9 cellular contexts compared by ENCODE assay signal in genomic region chr19:49073514-49074378, GRCh38. TPM values are rescaled to one million over a fixed set of nuclear protein-coding genes. Genes with fewer than 3 reads are reported as not detected.
DNase-seq lines count a peak whose midpoint lies in the region; ATAC-seq and TF ChIP-seq lines count a peak whose summit lies in the region.
"Had no signal": no experiment of that assay in that cellular context is flagged by ENCODE, and none has a peak within 500 bp of the region (broad histone marks: within the 10 kb centered on the region; RNA-seq: fewer than 3 reads in every experiment).

No MANE protein-coding gene starts in this region.

- no peaks in the 10 kb centered on the region for H3K36me3 ChIP-seq in H7 (replicated peaks; ENCODE audit: control insufficient read depth, insufficient read depth, low read length)
- no peaks in the 10 kb centered on the region for H3K36me3 ChIP-seq in heart right ventricle

- H3K4me1 ChIP-seq in heart right ventricle = peaks cover 0 to 8% (median 0%) of the 10 kb centered on the region in 9 donors

- ATAC-seq in heart right ventricle = peak in 7 of 8 donors; percentile 35 to 84 (median 52)

- TF ChIP-seq CTCF in AG10803 (conservative IDR thresholded peaks at IDR 0.05; ENCODE audit: low read length) (peak; percentile 42), heart right ventricle (IDR thresholded peaks at IDR 0.05) (peak in 5 of 9 donors; percentile 10 to 29 (median 13))

- intact Hi-C loops in heart right ventricle (cut with DNase I) = loop anchor here in 2 of 10 donors (10.0 kb wide), 1 partner anchor 79 kb away; the partner anchor contains the start of genes GYS1 (in 2 of the 2) and RUVBL2 (in 2 of the 2)

- H3K4me3 ChIP-seq in AG10803 (ENCODE audit: low read length) (no peak overlapping the region), H7 (ENCODE audit: insufficient read depth, low read depth, low read length) (no peak overlapping the region), heart right ventricle (no peak overlapping the region)

- H3K27ac ChIP-seq in heart right ventricle = peak overlapping the region in 2 of 10 donors; percentile 21 to 43

- WGBS in heart right ventricle, 2 donors = 51 to 53% methylated on average over 23 of the region's 23 CpGs

- H3K27me3 ChIP-seq in H7 (ENCODE audit: control insufficient read depth, insufficient read depth, low read length) (peaks cover 46% of the 10 kb centered on the region), heart right ventricle (peaks cover 0 to 60% (median 52%) of the 10 kb centered on the region in 7 donors)

- no peaks in the 10 kb centered on the region for H3K9me3 ChIP-seq in heart right ventricle

- DNase-seq in AG10803 (ENCODE audit: low read depth) = no peak
- peak; percentile 76 for DNase-seq in H7
- peak; percentile 2 for DNase-seq in SHP77 treated with DMSO at 0.1 percent for 48 hours (lab: John Stamatoyannopoulos, UW)
- no peak for DNase-seq in heart right ventricle
- no peak for DNase-seq in NCI-H1436 treated with DMSO at 0.1 percent for 48 hours (lab: John Stamatoyannopoulos, UW)
- DNase-seq in activated CD8-positive, alpha-beta memory T cell treated with anti-CD3 and anti-CD28 coated beads for 24 hours = no peak
- DNase-seq in superior temporal gyrus (ENCODE audit: extremely low spot score) = no peak
- DNase-seq in NCI-H526 treated with DMSO at 0.1 percent for 48 hours (lab: John Stamatoyannopoulos, UW) = no peak
- DNase-seq: activated T-cell treated with anti-CD3 and anti-CD28 coated beads, Interleukin-2, amount 50 U/mL, for 4 hours had no signal

RNA-seq across cellular contexts. Expression of gene KCNA7, which starts 1.2 kb away (rescaled TPM):
- total RNA-seq in H7 (2014; rRNA removed; shearing (Covaris generic)) = not detected in 2 replicates
- 1 to 10 TPM in 2 of 10 donors, under 1 TPM in 7, not detected in 1; 0.11 to 4.8 (median 0.26) TPM for total RNA-seq in heart right ventricle
- polyA plus RNA-seq in heart right ventricle = 1 to 10 TPM in 1 of 2 donors, under 1 TPM in 1; 0.04 to 1.5 TPM
- total RNA-seq: activated T-cell treated with anti-CD3 and anti-CD28 coated beads, Interleukin-2, amount 50 U/mL, for 4 hours had no signal

RNA-seq across cellular contexts. Expression of gene NTF4, which starts 9.1 kb away (rescaled TPM):
- total RNA-seq in H7 (2014; rRNA removed; shearing (Covaris generic)) = 0.81 and 1.2 TPM in 2 replicates
- total RNA-seq in heart right ventricle = 1 to 10 TPM in 1 of 10 donors, under 1 TPM in 2, not detected in 7; 0.28 to 1.1 (median 0.71) TPM
- polyA plus RNA-seq in heart right ventricle = 1 to 10 TPM in 1 of 2 donors, under 1 TPM in 1; 0.06 to 1.6 TPM
- total RNA-seq: activated T-cell treated with anti-CD3 and anti-CD28 coated beads, Interleukin-2, amount 50 U/mL, for 4 hours had no signal

RNA-seq across cellular contexts. Expression of gene SNRNP70, which starts 11.5 kb away (rescaled TPM):
- 338 and 397 TPM in 2 replicates for total RNA-seq in H7 (2014; rRNA removed; shearing (Covaris generic))
- 100 to 1,000 TPM in 3 of 10 donors, 10 to 100 TPM in 7; 75.2 to 157 (median 88.4) TPM for total RNA-seq in heart right ventricle
- 100 to 1,000 TPM; 114 to 330 TPM for polyA plus RNA-seq in heart right ventricle

RNA-seq across cellular contexts. Expression of gene CGB7, which starts 16.2 kb away (rescaled TPM):
- total RNA-seq in H7 (2014; rRNA removed; shearing (Covaris generic)) = not detected in 2 replicates
- not detected for total RNA-seq in heart right ventricle
- polyA plus RNA-seq in heart right ventricle = under 1 TPM; 0.14 to 0.37 TPM
- total RNA-seq: activated T-cell treated with anti-CD3 and anti-CD28 coated beads, Interleukin-2, amount 50 U/mL, for 4 hours had no signal

RNA-seq across cellular contexts. Expression of gene CGB8, which starts 24.8 kb away (rescaled TPM):
- total RNA-seq in H7 (2014; rRNA removed; shearing (Covaris generic)) = not detected in 2 replicates
- not detected for total RNA-seq in heart right ventricle
- polyA plus RNA-seq in heart right ventricle = not detected
- total RNA-seq: activated T-cell treated with anti-CD3 and anti-CD28 coated beads, Interleukin-2, amount 50 U/mL, for 4 hours had no signal

Comparison
In these comparisons a context has a peak if more than half of its experiments do, and no peak if none do; other contexts are left out.
1. DNase-seq: peak in H7 (single experiment) and SHP77 treated with DMSO at 0.1 percent for 48 hours (single experiment); none in AG10803 (single experiment), heart right ventricle (0 of 2), NCI-H1436 treated with DMSO at 0.1 percent for 48 hours (single experiment), activated CD8-positive, alpha-beta memory T cell treated with anti-CD3 and anti-CD28 coated beads for 24 hours (single experiment), superior temporal gyrus (single experiment) and NCI-H526 treated with DMSO at 0.1 percent for 48 hours (single experiment).